1 cellular context compared by ENCODE assay signal in the genomic region with DNA sequence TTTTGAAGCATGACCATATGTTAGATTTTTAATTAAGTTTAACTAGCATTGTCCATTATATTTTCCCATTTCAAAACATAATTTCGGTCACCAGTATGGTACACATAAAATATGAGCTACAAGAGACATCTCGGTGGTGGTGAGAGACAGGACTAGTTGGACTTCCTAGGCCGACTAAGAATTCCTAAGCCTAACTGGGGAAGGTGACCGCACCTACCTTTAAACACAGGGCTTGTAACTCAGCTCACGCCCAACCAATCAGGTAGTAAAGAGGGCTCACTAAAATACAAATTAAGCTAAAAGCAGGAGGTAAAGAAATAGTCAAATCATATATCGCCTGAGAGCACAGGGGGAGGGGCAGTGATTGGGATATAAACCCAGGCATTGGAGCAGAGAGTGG.
TF ChIP-seq lines count a peak whose summit lies in the region.

No MANE protein-coding gene starts in this region.

TF ChIP-seq in HepG2, 621 proteins besides CTCF, POLR2A, EP300 and RAD21:
- TF ChIP-seq, protein P1, sequence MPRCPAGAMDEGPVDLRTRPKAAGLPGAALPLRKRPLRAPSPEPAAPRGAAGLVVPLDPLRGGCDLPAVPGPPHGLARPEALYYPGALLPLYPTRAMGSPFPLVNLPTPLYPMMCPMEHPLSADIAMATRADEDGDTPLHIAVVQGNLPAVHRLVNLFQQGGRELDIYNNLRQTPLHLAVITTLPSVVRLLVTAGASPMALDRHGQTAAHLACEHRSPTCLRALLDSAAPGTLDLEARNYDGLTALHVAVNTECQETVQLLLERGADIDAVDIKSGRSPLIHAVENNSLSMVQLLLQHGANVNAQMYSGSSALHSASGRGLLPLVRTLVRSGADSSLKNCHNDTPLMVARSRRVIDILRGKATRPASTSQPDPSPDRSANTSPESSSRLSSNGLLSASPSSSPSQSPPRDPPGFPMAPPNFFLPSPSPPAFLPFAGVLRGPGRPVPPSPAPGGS (CRISPR knock-in tag; IDR thresholded peaks at IDR 0.05): no peak
- peak; percentile 3 for TF ChIP-seq PRPF4 (IDR thresholded peaks at IDR 0.05; ENCODE audit: low read depth, low read length, poor library complexity, severe bottlenecking)
